Comparison of ENCODE assay signal across 21 cellular contexts in genomic region chr16:65576139-65576538, GRCh38.
"Had no signal": no experiment of that assay in that cellular context is flagged by ENCODE, and none has a peak within 500 bp of the region (broad histone marks: within the 10 kb centered on the region; RNA-seq: fewer than 3 reads in every experiment).

No MANE protein-coding gene starts in this region.

- H3K36me3 Mint-ChIP-seq: stimulated activated effector memory CD8-positive, alpha-beta T cell treated with anti-CD3 and anti-CD28 coated beads, Interleukin-12 subunit alpha, Interleukin-12 subunit beta, amount 100 ng/mL, for 72 hours had no signal

- H2AFZ ChIP-seq: parathyroid adenoma had no signal

- H3K4me3 ChIP-seq: heart left ventricle, lung, psoas muscle, right lobe of liver, tibial nerve had no signal

- FAIRE-seq: endometrium, frontal cortex had no signal

- H3K36me3 ChIP-seq: heart left ventricle, right lobe of liver, tibial nerve had no signal

- H3K27ac ChIP-seq: heart left ventricle, parathyroid adenoma, psoas muscle, right lobe of liver, testis, tibial nerve had no signal

- H3K4me1 ChIP-seq: heart left ventricle, parathyroid adenoma, psoas muscle, right lobe of liver, testis had no signal

- H3K4me3 Mint-ChIP-seq: naive thymus-derived CD4-positive, alpha-beta T cell; stimulated activated effector memory CD8-positive, alpha-beta T cell treated with anti-CD3 and anti-CD28 coated beads, Interleukin-12 subunit alpha, Interleukin-12 subunit beta, amount 100 ng/mL, for 72 hours had no signal

- H3K27ac Mint-ChIP-seq: naive thymus-derived CD4-positive, alpha-beta T cell; stimulated activated effector memory CD8-positive, alpha-beta T cell treated with anti-CD3 and anti-CD28 coated beads, Interleukin-12 subunit alpha, Interleukin-12 subunit beta, amount 100 ng/mL, for 72 hours had no signal

- DNase-seq: effector memory CD4-positive, alpha-beta T cell; heart left ventricle; hippocampal formation; left colon; left ventricle myocardium superior; naive thymus-derived CD4-positive, alpha-beta T cell; nucleus accumbens; psoas muscle; retina; right lobe of liver; stimulated activated CD4-positive, alpha-beta T cell treated with anti-CD3 and anti-CD28 coated beads, Interleukin-4, amount 100 ng/mL, for 1 hour; stimulated activated CD8-positive, alpha-beta memory T cell treated with anti-CD3 and anti-CD28 coated beads, Interleukin-4, amount 100 ng/mL, for 48 hours; stimulated activated naive CD8-positive, alpha-beta T cell treated with anti-CD3 and anti-CD28 coated beads, Interleukin-15, Interleukin-2, amounts not matched to agents 100 U/mL and 50 U/mL, for 24 hours; testis had no signal

- H3K27me3 ChIP-seq: heart left ventricle, right lobe of liver, testis, tibial nerve had no signal

- H3K9me3 ChIP-seq: psoas muscle, right lobe of liver, testis, tibial nerve had no signal

- H3K4me1 Mint-ChIP-seq: naive thymus-derived CD4-positive, alpha-beta T cell; stimulated activated effector memory CD8-positive, alpha-beta T cell treated with anti-CD3 and anti-CD28 coated beads, Interleukin-12 subunit alpha, Interleukin-12 subunit beta, amount 100 ng/mL, for 72 hours had no signal

- H3K9ac ChIP-seq: parathyroid adenoma had no signal

- ATAC-seq: esophagus mucosa; left colon; left ventricle myocardium superior; naive thymus-derived CD4-positive, alpha-beta T cell; psoas muscle; right lobe of liver; stimulated activated effector memory CD8-positive, alpha-beta T cell treated with anti-CD3 and anti-CD28 coated beads, Interleukin-12 subunit alpha, Interleukin-12 subunit beta, amount 100 ng/mL, for 72 hours; stimulated activated naive CD8-positive, alpha-beta T cell treated with anti-CD3 and anti-CD28 coated beads, Interleukin-15, Interleukin-2, amounts not matched to agents 100 U/mL and 50 U/mL, for 24 hours had no signal

- H3K27me3 Mint-ChIP-seq: naive thymus-derived CD4-positive, alpha-beta T cell had no signal

- H3K79me2 ChIP-seq: parathyroid adenoma had no signal
